17 cellular contexts compared by ENCODE assay signal in genomic region chr7:107696330-107696946, GRCh38. TPM values are rescaled to one million over a fixed set of nuclear protein-coding genes. Genes with fewer than 3 reads are reported as not detected.
DNase-seq lines count a peak whose midpoint lies in the region; ATAC-seq and TF ChIP-seq lines count a peak whose summit lies in the region.
"Had no signal": no experiment of that assay in that cellular context is flagged by ENCODE, and none has a peak within 500 bp of the region (broad histone marks: within the 10 kb centered on the region; RNA-seq: fewer than 3 reads in every experiment).

No MANE protein-coding gene starts in this region.

- no peaks in the 10 kb centered on the region for H3K27me3 ChIP-seq in mammary epithelial cell (ENCODE audit: insufficient read depth, low read length)

- no peaks in the 10 kb centered on the region for H3K9me3 ChIP-seq in mammary epithelial cell (replicated peaks; ENCODE audit: insufficient read depth, low read length)
- H3K9me3 ChIP-seq: Caco-2 had no signal

- no peak overlapping the region for H3K27ac Mint-ChIP-seq in activated naive CD8-positive, alpha-beta T cell treated with anti-CD3 and anti-CD28 coated beads, Interleukin-2, amount 50 U/mL, for 24 hours
- H3K27ac Mint-ChIP-seq in activated naive CD8-positive, alpha-beta T cell treated with anti-CD3 and anti-CD28 coated beads for 36 hours, result no peak overlapping the region
- peak overlapping the region; percentile 68 for H3K27ac Mint-ChIP-seq in stimulated activated naive B cell treated with anti-CD40 and anti-IgM and Interleukin-4, amounts not matched to agents 10 μg/mL and 1 μg/mL and 100 μg/mL, for 72 hours
- H3K27ac Mint-ChIP-seq: CD4-positive, alpha-beta T cell had no signal

- CTCF ChIA-PET in mammary epithelial cell (lab: Charles Lee; ENCODE audit: low non-redundant PET), result no interaction called here

- H3K36me3 Mint-ChIP-seq in activated naive CD8-positive, alpha-beta T cell treated with anti-CD3 and anti-CD28 coated beads, Interleukin-2, amount 50 U/mL, for 24 hours (ENCODE audit: low read depth), result no peaks in the 10 kb centered on the region
- H3K36me3 Mint-ChIP-seq in activated naive CD8-positive, alpha-beta T cell treated with anti-CD3 and anti-CD28 coated beads for 36 hours, result no peaks in the 10 kb centered on the region
- H3K36me3 Mint-ChIP-seq in stimulated activated naive B cell treated with anti-CD40 and anti-IgM and Interleukin-4, amounts not matched to agents 10 μg/mL and 1 μg/mL and 100 μg/mL, for 72 hours, result no peaks in the 10 kb centered on the region

- no peaks in the 10 kb centered on the region for H4K20me1 ChIP-seq in mammary epithelial cell (ENCODE audit: insufficient read depth, low read length)

- H3K27ac ChIP-seq in cingulate gyrus (ENCODE audit: low read depth, low read length), result peak overlapping the region; percentile 70
- no peak overlapping the region for H3K27ac ChIP-seq in mammary epithelial cell (ENCODE audit: insufficient read depth, low read depth, low read length)

- peaks cover 8% of the 10 kb centered on the region for H3K4me1 Mint-ChIP-seq in activated naive CD8-positive, alpha-beta T cell treated with anti-CD3 and anti-CD28 coated beads, Interleukin-2, amount 50 U/mL, for 24 hours
- peaks cover 7% of the 10 kb centered on the region for H3K4me1 Mint-ChIP-seq in activated naive CD8-positive, alpha-beta T cell treated with anti-CD3 and anti-CD28 coated beads for 36 hours
- peaks cover 0 to 2% of the 10 kb centered on the region in 2 donors for H3K4me1 Mint-ChIP-seq in stimulated activated naive B cell treated with anti-CD40 and anti-IgM and Interleukin-4, amounts not matched to agents 10 μg/mL and 1 μg/mL and 100 μg/mL, for 72 hours

- no peak overlapping the region for H3K4me3 Mint-ChIP-seq in activated naive CD8-positive, alpha-beta T cell treated with anti-CD3 and anti-CD28 coated beads, Interleukin-2, amount 50 U/mL, for 24 hours
- no peak overlapping the region for H3K4me3 Mint-ChIP-seq in activated naive CD8-positive, alpha-beta T cell treated with anti-CD3 and anti-CD28 coated beads for 36 hours
- no peak overlapping the region for H3K4me3 Mint-ChIP-seq in stimulated activated naive B cell treated with anti-CD40 and anti-IgM and Interleukin-4, amounts not matched to agents 10 μg/mL and 1 μg/mL and 100 μg/mL, for 72 hours
- H3K4me3 Mint-ChIP-seq: CD4-positive, alpha-beta T cell had no signal

- in situ Hi-C loops in mammary epithelial cell (cut with MboI; ENCODE audit: low sequenced_read_pairs in 2 of 2), result no loop called here

- no peaks in the 10 kb centered on the region for H3K79me2 ChIP-seq in mammary epithelial cell (ENCODE audit: insufficient read depth, low read length)

- TF ChIP-seq CTCF in mammary epithelial cell (conservative IDR thresholded peaks at IDR 0.05 in 1 of 2, IDR thresholded peaks at IDR 0.05 in 1 of 2; ENCODE audit: extremely low read depth in 1 of 2, insufficient read depth in 1 of 2, low read depth in 1 of 2, low read length in 2 of 2), result no peak

- H3K4me1 ChIP-seq in mammary epithelial cell (ENCODE audit: insufficient read depth, low read length), result peaks cover 8% of the 10 kb centered on the region
- H3K4me1 ChIP-seq: Caco-2 had no signal

- WGBS in mammary epithelial cell (ENCODE audit: low coverage, missing lambda C conversion rate), result 90% methylated on average over 4 of the region's 4 CpGs

- no peaks in the 10 kb centered on the region for H3K9me3 Mint-ChIP-seq in activated naive CD8-positive, alpha-beta T cell treated with anti-CD3 and anti-CD28 coated beads, Interleukin-2, amount 50 U/mL, for 24 hours
- no peaks in the 10 kb centered on the region for H3K9me3 Mint-ChIP-seq in activated naive CD8-positive, alpha-beta T cell treated with anti-CD3 and anti-CD28 coated beads for 36 hours
- H3K9me3 Mint-ChIP-seq in stimulated activated naive B cell treated with anti-CD40 and anti-IgM and Interleukin-4, amounts not matched to agents 10 μg/mL and 1 μg/mL and 100 μg/mL, for 72 hours, result no peaks in the 10 kb centered on the region
- H3K9me3 Mint-ChIP-seq: CD4-positive, alpha-beta T cell had no signal

- peaks cover 11% of the 10 kb centered on the region for H3K27me3 Mint-ChIP-seq in activated naive CD8-positive, alpha-beta T cell treated with anti-CD3 and anti-CD28 coated beads, Interleukin-2, amount 50 U/mL, for 24 hours
- H3K27me3 Mint-ChIP-seq in activated naive CD8-positive, alpha-beta T cell treated with anti-CD3 and anti-CD28 coated beads for 36 hours, result peaks cover 7% of the 10 kb centered on the region
- peaks cover 4 to 11% of the 10 kb centered on the region in 2 donors for H3K27me3 Mint-ChIP-seq in stimulated activated naive B cell treated with anti-CD40 and anti-IgM and Interleukin-4, amounts not matched to agents 10 μg/mL and 1 μg/mL and 100 μg/mL, for 72 hours

- dilution Hi-C loops in mammary epithelial cell (cut with HindIII; ENCODE audit: low sequenced_read_pairs), result no loop called here

- no peak overlapping the region for H3K9ac ChIP-seq in mammary epithelial cell (ENCODE audit: insufficient read depth, low read length)

- no peak overlapping the region for H3K4me2 ChIP-seq in mammary epithelial cell (ENCODE audit: insufficient read depth, low read depth, low read length)

- no peaks in the 10 kb centered on the region for H3K36me3 ChIP-seq in mammary epithelial cell (ENCODE audit: insufficient read depth, low read length)

- no peak for DNase-seq in activated naive CD8-positive, alpha-beta T cell treated with anti-CD3 and anti-CD28 coated beads, Interleukin-2, amount 50 U/mL, for 24 hours
- no peak for DNase-seq in activated naive CD8-positive, alpha-beta T cell treated with anti-CD3 and anti-CD28 coated beads for 36 hours
- DNase-seq in stimulated activated naive B cell treated with anti-CD40 and anti-IgM and Interleukin-4, amounts not matched to agents 10 μg/mL and 1 μg/mL and 100 μg/mL, for 72 hours, result no peak
- DNase-seq in ecto neural progenitor cell (ENCODE audit: low spot score) (no peak), middle frontal gyrus (ENCODE audit: extremely low spot score, low spot score) (no peak), mammary epithelial cell (no peak)
- DNase-seq: Caco-2; CD4-positive, alpha-beta T cell; HCEC 1CT; NCI-H1105 treated with DMSO at 0.1 percent for 48 hours; NCI-H187 treated with DMSO at 0.1 percent for 48 hours; NCI-H2227 treated with DMSO at 0.1 percent for 48 hours; NCI-H510A treated with DMSO at 0.1 percent for 48 hours; NCI-H774; OCI-M1; Right ventricle myocardium superior had no signal

- no TSS peak for BruUV-seq in mammary epithelial cell (replicated peaks; lab: Mats Ljungman, UMichigan)

- peak; percentile 69 for ATAC-seq in activated naive CD8-positive, alpha-beta T cell treated with anti-CD3 and anti-CD28 coated beads, Interleukin-2, amount 50 U/mL, for 24 hours
- peak; percentile 41 to 60 for ATAC-seq in stimulated activated naive B cell treated with anti-CD40 and anti-IgM and Interleukin-4, amounts not matched to agents 10 μg/mL and 1 μg/mL and 100 μg/mL, for 72 hours (replicated peaks)

- H2AFZ ChIP-seq in mammary epithelial cell (ENCODE audit: low read depth, low read length), result no peak overlapping the region

- intact Hi-C loops in mammary epithelial cell (cut with micrococcal nuclease), result no loop called here

- no peak overlapping the region for H3K4me3 ChIP-seq in mammary epithelial cell (replicated peaks in 1 of 3; ENCODE audit: insufficient read depth in 1 of 3, low read depth in 2 of 3, low read length in 3 of 3)

RNA-seq across cellular contexts. Expression of gene SLC26A4, which starts 35.8 kb away (rescaled TPM):
- total RNA-seq in activated naive CD8-positive, alpha-beta T cell treated with anti-CD3 and anti-CD28 coated beads for 36 hours, result 1 to 10 TPM in 1 of 2 experiments, under 1 TPM in 1; 0.82 to 1.2 TPM
- under 1 TPM in 1 of 2 donors, not detected in 1; 0.17 TPM for total RNA-seq in mammary epithelial cell
- 0.07 TPM for polyA plus RNA-seq in mammary epithelial cell
- not detected for polyA minus RNA-seq in mammary epithelial cell
- total RNA-seq: Caco-2; CD4-positive, alpha-beta T cell had no signal

RNA-seq across cellular contexts. Expression of gene CBLL1, which starts 47.5 kb away (rescaled TPM):
- 10 to 100 TPM; 43.3 to 44.2 TPM for total RNA-seq in activated naive CD8-positive, alpha-beta T cell treated with anti-CD3 and anti-CD28 coated beads for 36 hours
- 10 to 100 TPM; 26.9 to 37.8 TPM for total RNA-seq in mammary epithelial cell
- 17.9 TPM for polyA plus RNA-seq in mammary epithelial cell
- polyA minus RNA-seq in mammary epithelial cell, result 22.7 TPM
